In genomic region chr1:8409107-8409506, GRCh38 we compare ENCODE assay signal across 8 cellular contexts.
A peak's percentile ranks its signal among the peaks of the same experiment; 100 is the strongest.
DNase-seq lines count a peak whose midpoint lies in the region; ATAC-seq and TF ChIP-seq lines count a peak whose summit lies in the region.

No MANE protein-coding gene starts in this region.

- peaks cover 30% of the 10 kb centered on the region for H3K4me1 Mint-ChIP-seq in CD14-positive monocyte

- TF ChIP-seq CTCF in CD14-positive monocyte (IDR thresholded peaks at IDR 0.05) (peak; percentile 71), sigmoid colon (IDR thresholded peaks at IDR 0.05) (peak; percentile 44 to 65 (median 48))

- peak; percentile 32 to 40 for ATAC-seq in right cardiac atrium
- ATAC-seq in GM21423 (IDR thresholded peaks at IDR 0.05; ENCODE audit: unreplicated experiment) = no peak
- ATAC-seq in GM18909 (IDR thresholded peaks at IDR 0.05; ENCODE audit: poor library complexity, unreplicated experiment) = no peak

- H3K36me3 ChIP-seq in adipocyte (ENCODE audit: control insufficient read depth, insufficient read depth, low read length, severe bottlenecking) (peaks cover 61% of the 10 kb centered on the region), sigmoid colon (peaks cover 0 to 25% (median 0%) of the 10 kb centered on the region in 4 donors)

- H3K4me3 ChIP-seq in adipocyte (ENCODE audit: low read length) = peak overlapping the region; percentile 64
- no peak overlapping the region for H3K4me3 ChIP-seq in right cardiac atrium (ENCODE audit: low read length)
- H3K4me3 ChIP-seq in sigmoid colon = peak overlapping the region in 1 of 4 donors; percentile 5

- H3K27ac Mint-ChIP-seq in CD14-positive monocyte = peak overlapping the region in 6 of 7 donors; percentile 53 to 84 (median 68)

- H3K36me3 Mint-ChIP-seq in CD14-positive monocyte = peaks cover 68 to 83% of the 10 kb centered on the region in 2 donors

- TF ChIP-seq POLR2A in sigmoid colon (IDR thresholded peaks at IDR 0.05) = no peak

- H3K27ac ChIP-seq in right cardiac atrium (ENCODE audit: low read length) (peak overlapping the region; percentile 87), sigmoid colon (peak overlapping the region; percentile 82 to 100 (median 98))

- peaks cover 0 to 4% (median 0%) of the 10 kb centered on the region in 3 donors for H3K27me3 Mint-ChIP-seq in CD14-positive monocyte (ENCODE audit: low read depth in 3 of 3)

- H3K4me1 ChIP-seq in adipocyte (ENCODE audit: control insufficient read depth, insufficient read depth, low read length) = peaks cover 64% of the 10 kb centered on the region
- peaks cover 40% of the 10 kb centered on the region for H3K4me1 ChIP-seq in right cardiac atrium (ENCODE audit: control insufficient read depth, insufficient read depth, low read length)
- peaks cover 0 to 98% (median 83%) of the 10 kb centered on the region in 4 donors for H3K4me1 ChIP-seq in sigmoid colon

- intact Hi-C loops in CD14-positive monocyte (cut with micrococcal nuclease) (no loop called here), right cardiac atrium (cut with DNase I) (no loop called here), sigmoid colon (cut with DNase I) (no loop called here)

- H3K9ac ChIP-seq in adipocyte (ENCODE audit: low read length) = peak overlapping the region; percentile 89

- peak overlapping the region in 1 of 2 donors; percentile 51 for H3K4me3 Mint-ChIP-seq in CD14-positive monocyte

- H3K27me3 ChIP-seq in adipocyte (replicated peaks; ENCODE audit: control insufficient read depth, insufficient read depth, low read length) (no peaks in the 10 kb centered on the region), right cardiac atrium (ENCODE audit: control insufficient read depth, insufficient read depth) (no peaks in the 10 kb centered on the region), sigmoid colon (no peaks in the 10 kb centered on the region)

- DNase-seq in CD14-positive monocyte (ENCODE audit: low spot score) (no peak), HT-29 (ENCODE audit: low spot score) (peak; percentile 75), adipocyte (ENCODE audit: low read depth) (peak; percentile 72), right cardiac atrium (no peak), sigmoid colon (no peak), GM19238 (ENCODE audit: insufficient read length, low spot score) (no peak)

- WGBS in right cardiac atrium = 2% methylated on average over 6 of the region's 6 CpGs
- WGBS in sigmoid colon, 2 donors = 1 to 11% methylated on average over 6 of the region's 6 CpGs

- TF ChIP-seq EP300 in sigmoid colon (IDR thresholded peaks at IDR 0.05) = peak in 1 of 4 donors; percentile 34

- H3K9me3 ChIP-seq in adipocyte (ENCODE audit: control insufficient read depth, low read length) = no peaks in the 10 kb centered on the region
- H3K9me3 ChIP-seq in right cardiac atrium (ENCODE audit: control insufficient read depth, low read length) = no peaks in the 10 kb centered on the region
- H3K9me3 ChIP-seq in sigmoid colon = no peaks in the 10 kb centered on the region

- no peaks in the 10 kb centered on the region for H3K9me3 Mint-ChIP-seq in CD14-positive monocyte

Comparison
In these comparisons a context has a peak if more than half of its experiments do, and no peak if none do; other contexts are left out.
1. DNase-seq: peak in HT-29 (single experiment) and adipocyte (single experiment); none in CD14-positive monocyte (single experiment), right cardiac atrium (0 of 3), sigmoid colon (single experiment) and GM19238 (single experiment).
2. ATAC-seq: peak in right cardiac atrium (2 of 2); none in GM21423 (single experiment) and GM18909 (single experiment).